Comparison of ENCODE assay signal across 1 cellular context in genomic region chr19:55580628-55581144, GRCh38.
TF ChIP-seq lines count a peak whose summit lies in the region.

A gene with protein sequence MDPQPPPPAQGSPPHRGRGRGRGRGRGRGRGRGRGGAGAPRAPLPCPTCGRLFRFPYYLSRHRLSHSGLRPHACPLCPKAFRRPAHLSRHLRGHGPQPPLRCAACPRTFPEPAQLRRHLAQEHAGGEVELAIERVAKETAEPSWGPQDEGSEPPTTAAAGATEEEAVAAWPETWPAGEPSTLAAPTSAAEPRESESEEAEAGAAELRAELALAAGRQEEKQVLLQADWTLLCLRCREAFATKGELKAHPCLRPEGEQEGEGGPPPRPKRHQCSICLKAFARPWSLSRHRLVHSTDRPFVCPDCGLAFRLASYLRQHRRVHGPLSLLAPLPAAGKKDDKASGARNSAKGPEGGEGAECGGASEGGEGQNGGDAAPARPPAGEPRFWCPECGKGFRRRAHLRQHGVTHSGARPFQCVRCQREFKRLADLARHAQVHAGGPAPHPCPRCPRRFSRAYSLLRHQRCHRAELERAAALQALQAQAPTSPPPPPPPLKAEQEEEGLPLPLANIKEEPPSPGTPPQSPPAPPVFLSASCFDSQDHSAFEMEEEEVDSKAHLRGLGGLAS (minus strand): TSS chr19:55580848. CDS start chr19:55579639, 1,209 bp downstream.

TF ChIP-seq in HepG2, 621 proteins besides CTCF, POLR2A, EP300 and RAD21 (continued from another document and continues in another):
- TF ChIP-seq ZGPAT (CRISPR knock-in tag; IDR thresholded peaks at IDR 0.05), result no peak; the same call in 1 of the 2 replicates
- TF ChIP-seq PCBP1 (IDR thresholded peaks at IDR 0.05; ENCODE audit: borderline replicate concordance, low read depth, low read length), result peak; percentile 89
- TF ChIP-seq HDAC1 (CRISPR knock-in tag; IDR thresholded peaks at IDR 0.05), result peak; percentile 77
- no peak for TF ChIP-seq ARHGAP35 (CRISPR knock-in tag; IDR thresholded peaks at IDR 0.05; ENCODE audit: borderline replicate concordance)
- peak; percentile 76; the same call in 1 of the 2 replicates for TF ChIP-seq TARDBP (CRISPR knock-in tag; IDR thresholded peaks at IDR 0.05)
- no peak for TF ChIP-seq PITX1 (CRISPR knock-in tag; IDR thresholded peaks at IDR 0.05)
- no peak for TF ChIP-seq ARNT2 (CRISPR knock-in tag; IDR thresholded peaks at IDR 0.05; ENCODE audit: low read depth)
- peak; percentile 73 for TF ChIP-seq YY1 (IDR thresholded peaks at IDR 0.05; ENCODE audit: insufficient read depth, insufficient replicate concordance, low read depth, low read length)
- no peak for TF ChIP-seq ZNF607 (CRISPR knock-in tag; IDR thresholded peaks at IDR 0.05; ENCODE audit: borderline replicate concordance)
- no peak for TF ChIP-seq MAFK (conservative IDR thresholded peaks at IDR 0.05 in 1 of 2, IDR thresholded peaks at IDR 0.05 in 1 of 2; ENCODE audit: low read length in 2 of 2)
- peak in 1 of 2 experiments; percentile 12; a peak in 1 of 4 replicates for TF ChIP-seq KLF16 (CRISPR knock-in tag; IDR thresholded peaks at IDR 0.05)
- TF ChIP-seq, protein P1, sequence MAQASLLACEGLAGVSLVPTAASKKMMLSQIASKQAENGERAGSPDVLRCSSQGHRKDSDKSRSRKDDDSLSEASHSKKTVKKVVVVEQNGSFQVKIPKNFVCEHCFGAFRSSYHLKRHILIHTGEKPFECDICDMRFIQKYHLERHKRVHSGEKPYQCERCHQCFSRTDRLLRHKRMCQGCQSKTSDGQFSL (CRISPR knock-in tag; IDR thresholded peaks at IDR 0.05), result peak; percentile 85; the same call in 1 of the 2 replicates
- TF ChIP-seq SMAD1 (CRISPR knock-in tag; IDR thresholded peaks at IDR 0.05; ENCODE audit: borderline replicate concordance, low read depth), result no peak
- TF ChIP-seq, protein P2, sequence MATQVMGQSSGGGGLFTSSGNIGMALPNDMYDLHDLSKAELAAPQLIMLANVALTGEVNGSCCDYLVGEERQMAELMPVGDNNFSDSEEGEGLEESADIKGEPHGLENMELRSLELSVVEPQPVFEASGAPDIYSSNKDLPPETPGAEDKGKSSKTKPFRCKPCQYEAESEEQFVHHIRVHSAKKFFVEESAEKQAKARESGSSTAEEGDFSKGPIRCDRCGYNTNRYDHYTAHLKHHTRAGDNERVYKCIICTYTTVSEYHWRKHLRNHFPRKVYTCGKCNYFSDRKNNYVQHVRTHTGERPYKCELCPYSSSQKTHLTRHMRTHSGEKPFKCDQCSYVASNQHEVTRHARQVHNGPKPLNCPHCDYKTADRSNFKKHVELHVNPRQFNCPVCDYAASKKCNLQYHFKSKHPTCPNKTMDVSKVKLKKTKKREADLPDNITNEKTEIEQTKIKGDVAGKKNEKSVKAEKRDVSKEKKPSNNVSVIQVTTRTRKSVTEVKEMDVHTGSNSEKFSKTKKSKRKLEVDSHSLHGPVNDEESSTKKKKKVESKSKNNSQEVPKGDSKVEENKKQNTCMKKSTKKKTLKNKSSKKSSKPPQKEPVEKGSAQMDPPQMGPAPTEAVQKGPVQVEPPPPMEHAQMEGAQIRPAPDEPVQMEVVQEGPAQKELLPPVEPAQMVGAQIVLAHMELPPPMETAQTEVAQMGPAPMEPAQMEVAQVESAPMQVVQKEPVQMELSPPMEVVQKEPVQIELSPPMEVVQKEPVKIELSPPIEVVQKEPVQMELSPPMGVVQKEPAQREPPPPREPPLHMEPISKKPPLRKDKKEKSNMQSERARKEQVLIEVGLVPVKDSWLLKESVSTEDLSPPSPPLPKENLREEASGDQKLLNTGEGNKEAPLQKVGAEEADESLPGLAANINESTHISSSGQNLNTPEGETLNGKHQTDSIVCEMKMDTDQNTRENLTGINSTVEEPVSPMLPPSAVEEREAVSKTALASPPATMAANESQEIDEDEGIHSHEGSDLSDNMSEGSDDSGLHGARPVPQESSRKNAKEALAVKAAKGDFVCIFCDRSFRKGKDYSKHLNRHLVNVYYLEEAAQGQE (IDR thresholded peaks at IDR 0.05; ENCODE audit: borderline replicate concordance in 1 of 2, low read depth in 1 of 2, low read length in 2 of 2), result peak in 1 of 2 experiments; percentile 71; a peak in 3 of 4 replicates
- TF ChIP-seq, protein P3, sequence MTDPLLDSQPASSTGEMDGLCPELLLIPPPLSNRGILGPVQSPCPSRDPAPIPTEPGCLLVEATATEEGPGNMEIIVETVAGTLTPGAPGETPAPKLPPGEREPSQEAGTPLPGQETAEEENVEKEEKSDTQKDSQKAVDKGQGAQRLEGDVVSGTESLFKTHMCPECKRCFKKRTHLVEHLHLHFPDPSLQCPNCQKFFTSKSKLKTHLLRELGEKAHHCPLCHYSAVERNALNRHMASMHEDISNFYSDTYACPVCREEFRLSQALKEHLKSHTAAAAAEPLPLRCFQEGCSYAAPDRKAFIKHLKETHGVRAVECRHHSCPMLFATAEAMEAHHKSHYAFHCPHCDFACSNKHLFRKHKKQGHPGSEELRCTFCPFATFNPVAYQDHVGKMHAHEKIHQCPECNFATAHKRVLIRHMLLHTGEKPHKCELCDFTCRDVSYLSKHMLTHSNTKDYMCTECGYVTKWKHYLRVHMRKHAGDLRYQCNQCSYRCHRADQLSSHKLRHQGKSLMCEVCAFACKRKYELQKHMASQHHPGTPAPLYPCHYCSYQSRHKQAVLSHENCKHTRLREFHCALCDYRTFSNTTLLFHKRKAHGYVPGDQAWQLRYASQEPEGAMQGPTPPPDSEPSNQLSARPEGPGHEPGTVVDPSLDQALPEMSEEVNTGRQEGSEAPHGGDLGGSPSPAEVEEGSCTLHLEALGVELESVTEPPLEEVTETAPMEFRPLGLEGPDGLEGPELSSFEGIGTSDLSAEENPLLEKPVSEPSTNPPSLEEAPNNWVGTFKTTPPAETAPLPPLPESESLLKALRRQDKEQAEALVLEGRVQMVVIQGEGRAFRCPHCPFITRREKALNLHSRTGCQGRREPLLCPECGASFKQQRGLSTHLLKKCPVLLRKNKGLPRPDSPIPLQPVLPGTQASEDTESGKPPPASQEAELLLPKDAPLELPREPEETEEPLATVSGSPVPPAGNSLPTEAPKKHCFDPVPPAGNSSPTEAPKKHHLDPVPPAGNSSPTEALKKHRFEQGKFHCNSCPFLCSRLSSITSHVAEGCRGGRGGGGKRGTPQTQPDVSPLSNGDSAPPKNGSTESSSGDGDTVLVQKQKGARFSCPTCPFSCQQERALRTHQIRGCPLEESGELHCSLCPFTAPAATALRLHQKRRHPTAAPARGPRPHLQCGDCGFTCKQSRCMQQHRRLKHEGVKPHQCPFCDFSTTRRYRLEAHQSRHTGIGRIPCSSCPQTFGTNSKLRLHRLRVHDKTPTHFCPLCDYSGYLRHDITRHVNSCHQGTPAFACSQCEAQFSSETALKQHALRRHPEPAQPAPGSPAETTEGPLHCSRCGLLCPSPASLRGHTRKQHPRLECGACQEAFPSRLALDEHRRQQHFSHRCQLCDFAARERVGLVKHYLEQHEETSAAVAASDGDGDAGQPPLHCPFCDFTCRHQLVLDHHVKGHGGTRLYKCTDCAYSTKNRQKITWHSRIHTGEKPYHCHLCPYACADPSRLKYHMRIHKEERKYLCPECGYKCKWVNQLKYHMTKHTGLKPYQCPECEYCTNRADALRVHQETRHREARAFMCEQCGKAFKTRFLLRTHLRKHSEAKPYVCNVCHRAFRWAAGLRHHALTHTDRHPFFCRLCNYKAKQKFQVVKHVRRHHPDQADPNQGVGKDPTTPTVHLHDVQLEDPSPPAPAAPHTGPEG (CRISPR knock-in tag; IDR thresholded peaks at IDR 0.05), result no peak
- TF ChIP-seq, protein P4, sequence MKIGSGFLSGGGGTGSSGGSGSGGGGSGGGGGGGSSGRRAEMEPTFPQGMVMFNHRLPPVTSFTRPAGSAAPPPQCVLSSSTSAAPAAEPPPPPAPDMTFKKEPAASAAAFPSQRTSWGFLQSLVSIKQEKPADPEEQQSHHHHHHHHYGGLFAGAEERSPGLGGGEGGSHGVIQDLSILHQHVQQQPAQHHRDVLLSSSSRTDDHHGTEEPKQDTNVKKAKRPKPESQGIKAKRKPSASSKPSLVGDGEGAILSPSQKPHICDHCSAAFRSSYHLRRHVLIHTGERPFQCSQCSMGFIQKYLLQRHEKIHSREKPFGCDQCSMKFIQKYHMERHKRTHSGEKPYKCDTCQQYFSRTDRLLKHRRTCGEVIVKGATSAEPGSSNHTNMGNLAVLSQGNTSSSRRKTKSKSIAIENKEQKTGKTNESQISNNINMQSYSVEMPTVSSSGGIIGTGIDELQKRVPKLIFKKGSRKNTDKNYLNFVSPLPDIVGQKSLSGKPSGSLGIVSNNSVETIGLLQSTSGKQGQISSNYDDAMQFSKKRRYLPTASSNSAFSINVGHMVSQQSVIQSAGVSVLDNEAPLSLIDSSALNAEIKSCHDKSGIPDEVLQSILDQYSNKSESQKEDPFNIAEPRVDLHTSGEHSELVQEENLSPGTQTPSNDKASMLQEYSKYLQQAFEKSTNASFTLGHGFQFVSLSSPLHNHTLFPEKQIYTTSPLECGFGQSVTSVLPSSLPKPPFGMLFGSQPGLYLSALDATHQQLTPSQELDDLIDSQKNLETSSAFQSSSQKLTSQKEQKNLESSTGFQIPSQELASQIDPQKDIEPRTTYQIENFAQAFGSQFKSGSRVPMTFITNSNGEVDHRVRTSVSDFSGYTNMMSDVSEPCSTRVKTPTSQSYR (CRISPR knock-in tag; IDR thresholded peaks at IDR 0.05; ENCODE audit: borderline replicate concordance), result peak; percentile 75; the same call in 1 of the 2 replicates
- no peak for TF ChIP-seq SMYD3 (CRISPR knock-in tag; IDR thresholded peaks at IDR 0.05)
- no peak for TF ChIP-seq ZNF879 (CRISPR knock-in tag; IDR thresholded peaks at IDR 0.05)
- TF ChIP-seq, protein P5, sequence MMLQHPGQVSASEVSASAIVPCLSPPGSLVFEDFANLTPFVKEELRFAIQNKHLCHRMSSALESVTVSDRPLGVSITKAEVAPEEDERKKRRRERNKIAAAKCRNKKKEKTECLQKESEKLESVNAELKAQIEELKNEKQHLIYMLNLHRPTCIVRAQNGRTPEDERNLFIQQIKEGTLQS (CRISPR knock-in tag; IDR thresholded peaks at IDR 0.05), result no peak
- TF ChIP-seq, protein P6, sequence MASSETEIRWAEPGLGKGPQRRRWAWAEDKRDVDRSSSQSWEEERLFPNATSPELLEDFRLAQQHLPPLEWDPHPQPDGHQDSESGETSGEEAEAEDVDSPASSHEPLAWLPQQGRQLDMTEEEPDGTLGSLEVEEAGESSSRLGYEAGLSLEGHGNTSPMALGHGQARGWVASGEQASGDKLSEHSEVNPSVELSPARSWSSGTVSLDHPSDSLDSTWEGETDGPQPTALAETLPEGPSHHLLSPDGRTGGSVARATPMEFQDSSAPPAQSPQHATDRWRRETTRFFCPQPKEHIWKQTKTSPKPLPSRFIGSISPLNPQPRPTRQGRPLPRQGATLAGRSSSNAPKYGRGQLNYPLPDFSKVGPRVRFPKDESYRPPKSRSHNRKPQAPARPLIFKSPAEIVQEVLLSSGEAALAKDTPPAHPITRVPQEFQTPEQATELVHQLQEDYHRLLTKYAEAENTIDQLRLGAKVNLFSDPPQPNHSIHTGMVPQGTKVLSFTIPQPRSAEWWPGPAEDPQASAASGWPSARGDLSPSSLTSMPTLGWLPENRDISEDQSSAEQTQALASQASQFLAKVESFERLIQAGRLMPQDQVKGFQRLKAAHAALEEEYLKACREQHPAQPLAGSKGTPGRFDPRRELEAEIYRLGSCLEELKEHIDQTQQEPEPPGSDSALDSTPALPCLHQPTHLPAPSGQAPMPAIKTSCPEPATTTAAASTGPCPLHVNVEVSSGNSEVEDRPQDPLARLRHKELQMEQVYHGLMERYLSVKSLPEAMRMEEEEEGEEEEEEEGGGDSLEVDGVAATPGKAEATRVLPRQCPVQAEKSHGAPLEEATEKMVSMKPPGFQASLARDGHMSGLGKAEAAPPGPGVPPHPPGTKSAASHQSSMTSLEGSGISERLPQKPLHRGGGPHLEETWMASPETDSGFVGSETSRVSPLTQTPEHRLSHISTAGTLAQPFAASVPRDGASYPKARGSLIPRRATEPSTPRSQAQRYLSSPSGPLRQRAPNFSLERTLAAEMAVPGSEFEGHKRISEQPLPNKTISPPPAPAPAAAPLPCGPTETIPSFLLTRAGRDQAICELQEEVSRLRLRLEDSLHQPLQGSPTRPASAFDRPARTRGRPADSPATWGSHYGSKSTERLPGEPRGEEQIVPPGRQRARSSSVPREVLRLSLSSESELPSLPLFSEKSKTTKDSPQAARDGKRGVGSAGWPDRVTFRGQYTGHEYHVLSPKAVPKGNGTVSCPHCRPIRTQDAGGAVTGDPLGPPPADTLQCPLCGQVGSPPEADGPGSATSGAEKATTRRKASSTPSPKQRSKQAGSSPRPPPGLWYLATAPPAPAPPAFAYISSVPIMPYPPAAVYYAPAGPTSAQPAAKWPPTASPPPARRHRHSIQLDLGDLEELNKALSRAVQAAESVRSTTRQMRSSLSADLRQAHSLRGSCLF (CRISPR knock-in tag; IDR thresholded peaks at IDR 0.05; ENCODE audit: borderline replicate concordance), result no peak
- TF ChIP-seq DR1 (CRISPR knock-in tag; IDR thresholded peaks at IDR 0.05), result no peak
- 0 out of 2 replicates have a peak, but pooled peaks have one; percentile 42 for TF ChIP-seq GTF3A (CRISPR knock-in tag; conservative IDR thresholded peaks at IDR 0.05)
- no peak; the same call in 1 of the 2 replicates for TF ChIP-seq ZSCAN9 (CRISPR knock-in tag; IDR thresholded peaks at IDR 0.05; ENCODE audit: borderline replicate concordance)
- TF ChIP-seq FOXO4 (CRISPR knock-in tag; conservative IDR thresholded peaks at IDR 0.05), result no peak
- TF ChIP-seq WIZ (CRISPR knock-in tag; IDR thresholded peaks at IDR 0.05), result no peak
- 0 out of 2 replicates have a peak, but pooled peaks have one; percentile 15 for TF ChIP-seq KMT2B (CRISPR knock-in tag; IDR thresholded peaks at IDR 0.05)
- TF ChIP-seq HIVEP1 (CRISPR knock-in tag; IDR thresholded peaks at IDR 0.05), result no peak
